8 cellular contexts compared by ENCODE assay signal in the genomic region with DNA sequence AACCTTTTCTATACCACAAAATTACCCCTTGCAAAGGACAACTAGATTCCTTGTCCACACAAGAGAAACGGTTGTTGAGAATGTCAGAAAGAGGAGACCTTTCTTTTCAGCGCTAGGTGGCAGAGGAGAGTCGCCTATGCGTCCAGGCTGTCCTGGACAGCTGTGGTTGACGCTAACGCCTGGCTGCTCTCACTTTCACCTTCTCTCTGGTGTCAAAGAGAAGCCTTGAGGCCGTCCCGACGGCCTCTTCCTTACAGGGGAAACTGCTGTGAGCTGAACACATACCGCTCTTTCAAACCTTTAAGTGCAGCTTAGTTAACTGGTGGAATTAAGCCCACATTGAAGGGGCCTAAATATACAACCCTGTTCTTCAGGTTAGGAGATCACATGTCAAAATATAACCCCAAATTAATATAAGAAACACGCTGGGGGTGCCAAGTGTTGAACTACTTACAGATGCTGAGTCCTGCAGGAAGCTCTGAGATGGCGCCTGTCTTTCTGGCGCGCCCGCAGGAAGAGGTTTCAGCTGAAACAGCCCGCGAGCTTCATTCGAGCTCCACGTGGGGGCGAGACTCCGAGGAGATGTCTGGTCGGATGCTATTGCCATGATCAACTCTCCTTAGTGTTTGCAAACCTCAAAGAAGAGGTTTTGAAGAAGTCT. TPM values are rescaled to one million over a fixed set of nuclear protein-coding genes. Genes with fewer than 3 reads are reported as not detected.
DNase-seq lines count a peak whose midpoint lies in the region; ATAC-seq and TF ChIP-seq lines count a peak whose summit lies in the region.

No MANE protein-coding gene starts in this region.

- DNase-seq in AG20443 (ENCODE audit: low spot score) (peak; percentile 87), NCI-H446 treated with DMSO at 0.1 percent for 48 hours (lab: John Stamatoyannopoulos, UW) (peak; percentile 4), colonic mucosa (peak; percentile 83), left lung (peak; percentile 77)
- peak; percentile 80 for DNase-seq in activated CD4-positive, alpha-beta T cell treated with anti-CD3 and anti-CD28 coated beads for 36 hours
- peak; percentile 70 for DNase-seq in stimulated activated CD4-positive, alpha-beta T cell treated with anti-CD3 and anti-CD28 coated beads, Interleukin-4, amount 100 ng/mL, for 24 hours

- H3K9me3 ChIP-seq in colonic mucosa (no peaks in the 10 kb centered on the region), left lung (no peaks in the 10 kb centered on the region)

- H3K4me1 Mint-ChIP-seq in activated CD4-positive, alpha-beta T cell treated with anti-CD3 and anti-CD28 coated beads for 36 hours, result peaks cover 13% of the 10 kb centered on the region

- H3K4me3 ChIP-seq in colonic mucosa, result peak overlapping the region; percentile 16
- peak overlapping the region; percentile 5 to 16 for H3K4me3 ChIP-seq in left lung

- POLR2A ChIA-PET in activated CD4-positive, alpha-beta T cell treated with anti-CD3 and anti-CD28 coated beads for 36 hours (lab: Charles Lee), result interaction anchor here (1.0 kb wide), 1 partner anchor 26 kb away, joined by 7 read pairs; the partner anchor contains the start of gene KBTBD8

- H3K4me3 Mint-ChIP-seq in activated CD4-positive, alpha-beta T cell treated with anti-CD3 and anti-CD28 coated beads for 36 hours, result peak overlapping the region; percentile 69

- no peaks in the 10 kb centered on the region for H3K27me3 ChIP-seq in colonic mucosa
- H3K27me3 ChIP-seq in left lung, result peaks cover 0 to 6% of the 10 kb centered on the region in 2 donors

- no peaks in the 10 kb centered on the region for H3K9me3 Mint-ChIP-seq in activated CD4-positive, alpha-beta T cell treated with anti-CD3 and anti-CD28 coated beads for 36 hours (ENCODE audit: low read depth)

- H3K27ac ChIP-seq in colonic mucosa (peak overlapping the region; percentile 1), left lung (no peak overlapping the region)

- CTCF ChIA-PET in activated CD4-positive, alpha-beta T cell treated with anti-CD3 and anti-CD28 coated beads for 36 hours (lab: Charles Lee), result interaction anchor here (0.6 to 4.1 kb wide), 41 partner anchors 8 to 1906 kb away, joined by 3 to 30 read pairs (median 5); partner anchors contain the start of gene KBTBD8

- no peaks in the 10 kb centered on the region for H3K36me3 ChIP-seq in colonic mucosa
- H3K36me3 ChIP-seq in left lung, result no peaks in the 10 kb centered on the region

- H3K4me1 ChIP-seq in colonic mucosa, result no peaks in the 10 kb centered on the region
- peaks cover 0 to 14% of the 10 kb centered on the region in 2 donors for H3K4me1 ChIP-seq in left lung

- TF ChIP-seq CTCF in colonic mucosa (IDR thresholded peaks at IDR 0.05) (peak; percentile 89), left lung (IDR thresholded peaks at IDR 0.05) (peak; percentile 68 to 81)

- intact Hi-C loops in activated CD4-positive, alpha-beta T cell treated with anti-CD3 and anti-CD28 coated beads for 36 hours (cut with DNase I, micrococcal nuclease), result loop anchor here (2.0 to 10.0 kb wide), 7 partner anchors 27 to 1920 kb away; partner anchors contain the start of gene KBTBD8 (in 1 of the 2)
- intact Hi-C loops in colonic mucosa (cut with DNase I) (loop anchor here (2.0 to 10.0 kb wide), 2 partner anchors 33 to 63 kb away; no protein-coding TSS in a partner anchor), left lung (cut with DNase I) (no loop called here)

- H3K9ac ChIP-seq in colonic mucosa (ENCODE audit: low read depth in 2 of 2, low read length in 2 of 2), result no peak overlapping the region

- ATAC-seq in GM18870 (IDR thresholded peaks at IDR 0.05; ENCODE audit: unreplicated experiment), result peak; percentile 98
- peak; percentile 100 for ATAC-seq in HG03135 (IDR thresholded peaks at IDR 0.05; ENCODE audit: unreplicated experiment)
- ATAC-seq in activated CD4-positive, alpha-beta T cell treated with anti-CD3 and anti-CD28 coated beads for 36 hours, result peak; percentile 96
- peak; percentile 100 for ATAC-seq in left lung

- H3K36me3 Mint-ChIP-seq in activated CD4-positive, alpha-beta T cell treated with anti-CD3 and anti-CD28 coated beads for 36 hours (ENCODE audit: low read depth), result no peaks in the 10 kb centered on the region

- H3K27ac Mint-ChIP-seq in activated CD4-positive, alpha-beta T cell treated with anti-CD3 and anti-CD28 coated beads for 36 hours, result peak overlapping the region; percentile 73

- H3K27me3 Mint-ChIP-seq in activated CD4-positive, alpha-beta T cell treated with anti-CD3 and anti-CD28 coated beads for 36 hours, result peaks cover 2% of the 10 kb centered on the region

RNA-seq across cellular contexts. Expression of gene KBTBD8, which starts 26.1 kb away (rescaled TPM):
- 1 to 10 TPM; 8.3 to 9.2 TPM for total RNA-seq in activated CD4-positive, alpha-beta T cell treated with anti-CD3 and anti-CD28 coated beads for 36 hours
- total RNA-seq in colonic mucosa (1 to 10 TPM; 4.6 to 5.0 TPM), left lung (1 to 10 TPM; 3.0 to 3.6 TPM)

Comparison
In these comparisons a context has a peak if more than half of its experiments do, and no peak if none do; other contexts are left out.
1. DNase-seq: peak in every context shown above with its lines; median percentile 87 in AG20443; 83 in colonic mucosa; 80 in activated CD4-positive, alpha-beta T cell treated with anti-CD3 and anti-CD28 coated beads for 36 hours; 77 in left lung; 70 in stimulated activated CD4-positive, alpha-beta T cell treated with anti-CD3 and anti-CD28 coated beads, Interleukin-4, amount 100 ng/mL, for 24 hours; 4 in NCI-H446 treated with DMSO at 0.1 percent for 48 hours.
2. intact Hi-C loops: an anchor here in activated CD4-positive, alpha-beta T cell treated with anti-CD3 and anti-CD28 coated beads for 36 hours (2.0 to 10.0 kb wide) and colonic mucosa (2.0 to 10.0 kb wide); none called in left lung.